In the genomic region with DNA sequence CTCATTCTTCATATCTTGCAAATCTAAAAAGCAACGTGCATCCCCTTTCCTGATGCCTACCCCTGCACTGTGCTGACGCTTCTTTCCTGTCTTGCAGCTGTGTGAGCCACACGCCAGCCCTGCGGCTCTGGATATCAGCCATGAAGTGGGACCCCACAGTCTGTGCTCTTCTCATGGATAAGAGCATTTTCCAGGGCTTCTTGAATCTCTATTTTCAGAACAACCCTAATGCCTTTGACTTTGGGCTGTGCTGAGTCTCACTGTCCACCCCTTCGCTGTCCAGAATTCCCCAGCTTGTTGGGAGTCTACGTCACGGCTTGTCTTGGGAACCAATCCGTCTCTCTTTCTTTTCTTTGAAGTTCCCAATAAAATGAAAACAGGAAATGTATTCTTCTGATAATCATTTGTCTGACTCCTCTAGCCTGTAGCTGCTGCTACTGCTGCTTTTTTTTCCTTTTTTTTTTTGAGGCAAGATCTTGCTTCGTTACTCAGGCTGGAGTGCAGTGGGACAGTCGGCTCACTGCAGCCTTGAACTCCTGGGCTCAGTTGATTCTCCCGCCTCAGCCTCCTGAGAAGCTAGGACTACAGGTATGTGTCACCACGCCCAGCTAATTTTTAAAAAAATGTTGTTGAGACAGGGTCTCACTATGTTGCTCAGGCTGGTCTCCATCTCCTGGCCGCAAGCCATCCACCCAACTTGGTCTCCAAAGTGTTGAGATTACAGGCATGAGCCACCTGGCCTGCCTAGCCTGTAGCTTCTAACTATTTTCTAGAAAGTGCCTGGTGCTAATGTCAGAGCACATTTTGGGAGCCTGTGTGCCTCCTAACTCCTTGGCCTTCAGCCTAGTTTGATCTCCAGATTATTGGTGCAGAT, we compare ENCODE assay signal across 12 cellular contexts. TPM values are rescaled to one million over a fixed set of nuclear protein-coding genes. Genes with fewer than 3 reads are reported as not detected.
A peak's percentile ranks its signal among the peaks of the same experiment; 100 is the strongest.
DNase-seq lines count a peak whose midpoint lies in the region; ATAC-seq, FAIRE-seq and TF ChIP-seq lines count a peak whose summit lies in the region.
"Had no signal": no experiment of that assay in that cellular context is flagged by ENCODE, and none has a peak within 500 bp of the region (broad histone marks: within the 10 kb centered on the region; RNA-seq: fewer than 3 reads in every experiment).

No MANE protein-coding gene starts in this region.

- TF ChIP-seq CTCF in fibroblast of the aortic adventitia (IDR thresholded peaks at IDR 0.05; ENCODE audit: insufficient read depth, low read length): no peak

- peaks cover 13% of the 10 kb centered on the region for H3K36me3 Mint-ChIP-seq in stimulated activated naive CD8-positive, alpha-beta T cell treated with anti-CD3 and anti-CD28 coated beads, Interleukin-15, Interleukin-2, amounts not matched to agents 100 ng/mL and 50 ng/mL, for 24 hours (ENCODE audit: low read depth)

- H3K27ac Mint-ChIP-seq in stimulated activated naive CD8-positive, alpha-beta T cell treated with anti-CD3 and anti-CD28 coated beads, Interleukin-15, Interleukin-2, amounts not matched to agents 100 ng/mL and 50 ng/mL, for 24 hours: peak overlapping the region; percentile 59
- H3K27ac Mint-ChIP-seq in stimulated activated naive CD8-positive, alpha-beta T cell treated with anti-CD3 and anti-CD28 coated beads, Interleukin-15, amount 100 ng/mL, for 72 hours: peak overlapping the region in 1 of 2 donors; percentile 74
- H3K27ac Mint-ChIP-seq: B cell had no signal

- no peak overlapping the region for H3K4me3 Mint-ChIP-seq in stimulated activated naive CD8-positive, alpha-beta T cell treated with anti-CD3 and anti-CD28 coated beads, Interleukin-15, Interleukin-2, amounts not matched to agents 100 ng/mL and 50 ng/mL, for 24 hours
- H3K4me3 Mint-ChIP-seq in stimulated activated naive CD8-positive, alpha-beta T cell treated with anti-CD3 and anti-CD28 coated beads, Interleukin-15, amount 100 ng/mL, for 72 hours: no peak overlapping the region
- H3K4me3 Mint-ChIP-seq: B cell had no signal

- H3K4me1 Mint-ChIP-seq in stimulated activated naive CD8-positive, alpha-beta T cell treated with anti-CD3 and anti-CD28 coated beads, Interleukin-15, Interleukin-2, amounts not matched to agents 100 ng/mL and 50 ng/mL, for 24 hours (ENCODE audit: low read depth): peaks cover 50% of the 10 kb centered on the region
- H3K4me1 Mint-ChIP-seq in stimulated activated naive CD8-positive, alpha-beta T cell treated with anti-CD3 and anti-CD28 coated beads, Interleukin-15, amount 100 ng/mL, for 72 hours: peaks cover 46% of the 10 kb centered on the region
- H3K4me1 Mint-ChIP-seq: B cell had no signal

- H3K27me3 Mint-ChIP-seq in stimulated activated naive CD8-positive, alpha-beta T cell treated with anti-CD3 and anti-CD28 coated beads, Interleukin-15, Interleukin-2, amounts not matched to agents 100 ng/mL and 50 ng/mL, for 24 hours: peaks cover 2% of the 10 kb centered on the region
- peaks cover 28% of the 10 kb centered on the region for H3K27me3 Mint-ChIP-seq in stimulated activated naive CD8-positive, alpha-beta T cell treated with anti-CD3 and anti-CD28 coated beads, Interleukin-15, amount 100 ng/mL, for 72 hours

- DNase-seq in stimulated activated naive CD8-positive, alpha-beta T cell treated with anti-CD3 and anti-CD28 coated beads, Interleukin-15, amount 100 ng/mL, for 72 hours: no peak
- DNase-seq in fibroblast of the aortic adventitia (ENCODE audit: low read depth) (peak; percentile 90), non-pigmented ciliary epithelial cell (ENCODE audit: low read depth) (peak; percentile 72), HTR-8/SVneo (ENCODE audit: insufficient read length, low spot score) (no peak), AG08395 (ENCODE audit: low spot score) (no peak)
- DNase-seq: NCI-H2171 treated with DMSO at 0.1 percent for 48 hours, pancreas, SIG-M5 had no signal

- peaks cover 8% of the 10 kb centered on the region for H3K9me3 Mint-ChIP-seq in stimulated activated naive CD8-positive, alpha-beta T cell treated with anti-CD3 and anti-CD28 coated beads, Interleukin-15, Interleukin-2, amounts not matched to agents 100 ng/mL and 50 ng/mL, for 24 hours
- peaks cover 10 to 18% of the 10 kb centered on the region in 2 donors for H3K9me3 Mint-ChIP-seq in stimulated activated naive CD8-positive, alpha-beta T cell treated with anti-CD3 and anti-CD28 coated beads, Interleukin-15, amount 100 ng/mL, for 72 hours

- H3K4me3 ChIP-seq in fibroblast of the aortic adventitia (ENCODE audit: low read depth, low read length): peak overlapping the region; percentile 28
- H3K4me3 ChIP-seq: pancreas had no signal

- no peak for ATAC-seq in stimulated activated naive CD8-positive, alpha-beta T cell treated with anti-CD3 and anti-CD28 coated beads, Interleukin-15, amount 100 ng/mL, for 72 hours
- ATAC-seq in GM21529 (IDR thresholded peaks at IDR 0.05; ENCODE audit: unreplicated experiment): no peak
- ATAC-seq in HG02885 (IDR thresholded peaks at IDR 0.05; ENCODE audit: poor library complexity, unreplicated experiment): no peak

- FAIRE-seq in HTR-8/SVneo (lab: Jason Lieb, UNC): no peak
- FAIRE-seq: pancreas had no signal

RNA-seq across cellular contexts. Expression of a gene that starts 30.3 kb away (rescaled TPM):
- total RNA-seq in fibroblast of the aortic adventitia (ENCODE audit: low replicate concordance): 3.4 and 8.9 TPM in 2 replicates

RNA-seq across cellular contexts. Expression of a gene that starts 39.0 kb away (rescaled TPM):
- total RNA-seq in fibroblast of the aortic adventitia (ENCODE audit: low replicate concordance): 6.2 and 15.7 TPM in 2 replicates

RNA-seq across cellular contexts. Expression of a gene that starts 44.6 kb away (rescaled TPM):
- 175 and 260 TPM in 2 replicates for total RNA-seq in fibroblast of the aortic adventitia (ENCODE audit: low replicate concordance)

RNA-seq across cellular contexts. Expression of a gene that starts 54.4 kb away (rescaled TPM):
- total RNA-seq in fibroblast of the aortic adventitia (ENCODE audit: low replicate concordance): 0.36 and 0.98 TPM in 2 replicates
- total RNA-seq: B cell had no signal

Comparison
In these comparisons a context has a peak if more than half of its experiments do, and no peak if none do; other contexts are left out.
1. DNase-seq: peak in fibroblast of the aortic adventitia (single experiment) and non-pigmented ciliary epithelial cell (single experiment); none in stimulated activated naive CD8-positive, alpha-beta T cell treated with anti-CD3 and anti-CD28 coated beads, Interleukin-15, amount 100 ng/mL, for 72 hours (0 of 2), HTR-8/SVneo (single experiment) and AG08395 (single experiment).